15 cellular contexts compared by ENCODE assay signal in genomic region chr6:103798166-103798565, GRCh38.
DNase-seq lines count a peak whose midpoint lies in the region; ATAC-seq lines count a peak whose summit lies in the region.
"Had no signal": no experiment of that assay in that cellular context is flagged by ENCODE, and none has a peak within 500 bp of the region (broad histone marks: within the 10 kb centered on the region; RNA-seq: fewer than 3 reads in every experiment).

No MANE protein-coding gene starts in this region.

- no peaks in the 10 kb centered on the region for H3K36me3 Mint-ChIP-seq in activated CD8-positive, alpha-beta T cell treated with anti-CD3 and anti-CD28 coated beads, Interleukin-2, amount 10 ng/mL, durations not matched to agents 7 days and 5 days (ENCODE audit: low read depth)
- H3K36me3 Mint-ChIP-seq: CD4-positive, CD25-positive, alpha-beta regulatory T cell had no signal

- no peak for ATAC-seq in HG03342 (IDR thresholded peaks at IDR 0.05; ENCODE audit: unreplicated experiment)
- ATAC-seq in activated CD8-positive, alpha-beta T cell treated with anti-CD3 and anti-CD28 coated beads, Interleukin-2, amount 10 ng/mL, durations not matched to agents 7 days and 5 days, result no peak

- POLR2A ChIA-PET in activated CD8-positive, alpha-beta T cell treated with anti-CD3 and anti-CD28 coated beads, Interleukin-2, amount 10 ng/mL, durations not matched to agents 7 days and 5 days (lab: Charles Lee), result no interaction called here

- no peaks in the 10 kb centered on the region for H3K27me3 Mint-ChIP-seq in activated CD8-positive, alpha-beta T cell treated with anti-CD3 and anti-CD28 coated beads, Interleukin-2, amount 10 ng/mL, durations not matched to agents 7 days and 5 days (ENCODE audit: low read depth)
- H3K27me3 Mint-ChIP-seq: CD4-positive, CD25-positive, alpha-beta regulatory T cell had no signal

- H3K4me3 Mint-ChIP-seq in activated CD8-positive, alpha-beta T cell treated with anti-CD3 and anti-CD28 coated beads, Interleukin-2, amount 10 ng/mL, durations not matched to agents 7 days and 5 days, result no peak overlapping the region
- H3K4me3 Mint-ChIP-seq: CD4-positive, CD25-positive, alpha-beta regulatory T cell; HFFc6 had no signal

- H3K27ac Mint-ChIP-seq in activated CD8-positive, alpha-beta T cell treated with anti-CD3 and anti-CD28 coated beads, Interleukin-2, amount 10 ng/mL, durations not matched to agents 7 days and 5 days, result no peak overlapping the region
- H3K27ac Mint-ChIP-seq: CD4-positive, CD25-positive, alpha-beta regulatory T cell; HFFc6 had no signal

- H3K4me1 Mint-ChIP-seq in activated CD8-positive, alpha-beta T cell treated with anti-CD3 and anti-CD28 coated beads, Interleukin-2, amount 10 ng/mL, durations not matched to agents 7 days and 5 days (ENCODE audit: low read depth), result no peaks in the 10 kb centered on the region
- H3K4me1 Mint-ChIP-seq: CD4-positive, CD25-positive, alpha-beta regulatory T cell had no signal

- DNase-seq in NCI-H82 (lab: John Stamatoyannopoulos, UW) (peak; percentile 10), NCI-H82 treated with DMSO at 0.1 percent for 48 hours (lab: John Stamatoyannopoulos, UW; ENCODE audit: unreplicated experiment) (no peak), NCI-H2171 (lab: John Stamatoyannopoulos, UW) (peak; percentile 39), cerebellar cortex (ENCODE audit: low spot score) (peak; percentile 95), retina (peak; percentile 18)
- no peak for DNase-seq in activated CD8-positive, alpha-beta T cell treated with anti-CD3 and anti-CD28 coated beads, Interleukin-2, amount 10 ng/mL, durations not matched to agents 7 days and 5 days
- DNase-seq: CD4-positive, CD25-positive, alpha-beta regulatory T cell; GDM1; GOT3; HFFc6; NCI-H1048; NCI-H187 treated with DMSO at 0.1 percent for 48 hours; Right ventricle myocardium superior; RPMI8226 had no signal

- H3K9me3 Mint-ChIP-seq in activated CD8-positive, alpha-beta T cell treated with anti-CD3 and anti-CD28 coated beads, Interleukin-2, amount 10 ng/mL, durations not matched to agents 7 days and 5 days (ENCODE audit: insufficient read depth), result peaks cover 3% of the 10 kb centered on the region

- CTCF ChIA-PET in activated CD8-positive, alpha-beta T cell treated with anti-CD3 and anti-CD28 coated beads, Interleukin-2, amount 10 ng/mL, durations not matched to agents 7 days and 5 days (lab: Charles Lee), result no interaction called here

Comparison
In these comparisons a context has a peak if more than half of its experiments do, and no peak if none do; other contexts are left out.
1. DNase-seq: peak in NCI-H82 (single experiment), NCI-H2171 (single experiment), cerebellar cortex (single experiment) and retina (single experiment); none in NCI-H82 treated with DMSO at 0.1 percent for 48 hours (single experiment) and activated CD8-positive, alpha-beta T cell treated with anti-CD3 and anti-CD28 coated beads, Interleukin-2, amount 10 ng/mL, durations not matched to agents 7 days and 5 days (single experiment).